Comparison of ENCODE assay signal across 8 cellular contexts in genomic region chr20:62356948-62357667, GRCh38. TPM values are rescaled to one million over a fixed set of nuclear protein-coding genes. Genes with fewer than 3 reads are reported as not detected.
DNase-seq lines count a peak whose midpoint lies in the region; ATAC-seq and TF ChIP-seq lines count a peak whose summit lies in the region.

No MANE protein-coding gene starts in this region.

- H3K27ac Mint-ChIP-seq in activated T-helper 1 cell treated with anti-CD3 and anti-CD28 coated beads, Interleukin-12 subunit alpha, Interleukin-12 subunit beta, Interleukin-2, Interleukin-4 antibody, amounts not matched to agents 30 ng/mL and 10 ng/mL and 1 ng/mL, durations not matched to agents 14 hours and 24 hours and 36 hours: no peak overlapping the region

- intact Hi-C loops in esophagus muscularis mucosa (cut with DNase I): no loop called here
- intact Hi-C loops in activated T-helper 1 cell treated with anti-CD3 and anti-CD28 coated beads, Interleukin-12 subunit alpha, Interleukin-12 subunit beta, Interleukin-2, Interleukin-4 antibody, amounts not matched to agents 30 ng/mL and 10 ng/mL and 1 ng/mL, durations not matched to agents 14 hours and 24 hours and 36 hours (cut with micrococcal nuclease): no loop called here

- H3K27me3 ChIP-seq in BLaER1 treated with 17β-estradiol and CSF1 and Interleukin-3, amounts not matched to agents 10 nM and 100 nM: peaks cover 0 to 13% (median 0%) of the 10 kb centered on the region in 11 experiments; a peak in 4 of 22 replicates
- H3K27me3 ChIP-seq in RWPE2 (ENCODE audit: insufficient read depth, poor library complexity, severe bottlenecking) (no peaks in the 10 kb centered on the region), esophagus muscularis mucosa (no peaks in the 10 kb centered on the region)

- no peaks in the 10 kb centered on the region for H3K9me3 Mint-ChIP-seq in activated T-cell treated with anti-CD3 and anti-CD28 coated beads, Interleukin-2, amount 50 U/mL, for 4 hours
- no peaks in the 10 kb centered on the region for H3K9me3 Mint-ChIP-seq in activated T-helper 1 cell treated with anti-CD3 and anti-CD28 coated beads, Interleukin-12 subunit alpha, Interleukin-12 subunit beta, Interleukin-2, Interleukin-4 antibody, amounts not matched to agents 30 ng/mL and 10 ng/mL and 1 ng/mL, durations not matched to agents 14 hours and 24 hours and 36 hours

- H3K9me3 ChIP-seq in BLaER1 treated with 17β-estradiol and CSF1 and Interleukin-3, amounts not matched to agents 10 nM and 100 nM (replicated peaks in 1 of 11): no peaks in the 10 kb centered on the region
- no peaks in the 10 kb centered on the region for H3K9me3 ChIP-seq in RWPE2 (ENCODE audit: severe bottlenecking)
- no peaks in the 10 kb centered on the region for H3K9me3 ChIP-seq in esophagus muscularis mucosa

- peaks cover 0 to 75% (median 25%) of the 10 kb centered on the region in 11 experiments; a peak in 12 of 22 replicates for H4K20me1 ChIP-seq in BLaER1 treated with 17β-estradiol and CSF1 and Interleukin-3, amounts not matched to agents 10 nM and 100 nM

- DNase-seq in RWPE2 (ENCODE audit: low spot score) (no peak), esophagus muscularis mucosa (ENCODE audit: extremely low spot score) (no peak), omental fat pad (ENCODE audit: low spot score) (no peak)
- DNase-seq in activated T-cell treated with anti-CD3 and anti-CD28 coated beads, Interleukin-2, amount 50 U/mL, for 4 hours: no peak
- DNase-seq in activated T-helper 1 cell treated with anti-CD3 and anti-CD28 coated beads, Interleukin-12 subunit alpha, Interleukin-12 subunit beta, Interleukin-2, Interleukin-4 antibody, amounts not matched to agents 30 ng/mL and 10 ng/mL and 1 ng/mL, durations not matched to agents 14 hours and 24 hours and 36 hours (ENCODE audit: low spot score): no peak

- TF ChIP-seq EP300 in esophagus muscularis mucosa (IDR thresholded peaks at IDR 0.05): no peak

- no peak overlapping the region for H3K4me3 Mint-ChIP-seq in activated T-cell treated with anti-CD3 and anti-CD28 coated beads, Interleukin-2, amount 50 U/mL, for 4 hours
- H3K4me3 Mint-ChIP-seq in activated T-helper 1 cell treated with anti-CD3 and anti-CD28 coated beads, Interleukin-12 subunit alpha, Interleukin-12 subunit beta, Interleukin-2, Interleukin-4 antibody, amounts not matched to agents 30 ng/mL and 10 ng/mL and 1 ng/mL, durations not matched to agents 14 hours and 24 hours and 36 hours: no peak overlapping the region

- H3K36me3 ChIP-seq in BLaER1 treated with 17β-estradiol and CSF1 and Interleukin-3, amounts not matched to agents 10 nM and 100 nM: no peaks in the 10 kb centered on the region; a peak in 1 of 22 replicates
- H3K36me3 ChIP-seq in RWPE2 (ENCODE audit: low read depth) (peaks cover 77% of the 10 kb centered on the region), esophagus muscularis mucosa (peaks cover 2 to 25% (median 16%) of the 10 kb centered on the region in 4 donors)

- peak overlapping the region in 8 of 10 experiments; percentile 2 to 57 (median 40); a peak in 14 of 20 replicates for H3K4me3 ChIP-seq in BLaER1 treated with 17β-estradiol and CSF1 and Interleukin-3, amounts not matched to agents 10 nM and 100 nM
- H3K4me3 ChIP-seq in RWPE2 (ENCODE audit: severe bottlenecking) (no peak overlapping the region), esophagus muscularis mucosa (peak overlapping the region; percentile 29 to 41 (median 35))

- peaks cover 6% of the 10 kb centered on the region for H3K27me3 Mint-ChIP-seq in activated T-cell treated with anti-CD3 and anti-CD28 coated beads, Interleukin-2, amount 50 U/mL, for 4 hours (ENCODE audit: low read depth)
- no peaks in the 10 kb centered on the region for H3K27me3 Mint-ChIP-seq in activated T-helper 1 cell treated with anti-CD3 and anti-CD28 coated beads, Interleukin-12 subunit alpha, Interleukin-12 subunit beta, Interleukin-2, Interleukin-4 antibody, amounts not matched to agents 30 ng/mL and 10 ng/mL and 1 ng/mL, durations not matched to agents 14 hours and 24 hours and 36 hours (ENCODE audit: insufficient read depth)

- no peaks in the 10 kb centered on the region for H3K4me1 Mint-ChIP-seq in activated T-cell treated with anti-CD3 and anti-CD28 coated beads, Interleukin-2, amount 50 U/mL, for 4 hours (ENCODE audit: low read depth)
- H3K4me1 Mint-ChIP-seq in activated T-helper 1 cell treated with anti-CD3 and anti-CD28 coated beads, Interleukin-12 subunit alpha, Interleukin-12 subunit beta, Interleukin-2, Interleukin-4 antibody, amounts not matched to agents 30 ng/mL and 10 ng/mL and 1 ng/mL, durations not matched to agents 14 hours and 24 hours and 36 hours (ENCODE audit: low read depth): no peaks in the 10 kb centered on the region

- H3K36me3 Mint-ChIP-seq in activated T-cell treated with anti-CD3 and anti-CD28 coated beads, Interleukin-2, amount 50 U/mL, for 4 hours (ENCODE audit: insufficient read depth): no peaks in the 10 kb centered on the region
- H3K36me3 Mint-ChIP-seq in activated T-helper 1 cell treated with anti-CD3 and anti-CD28 coated beads, Interleukin-12 subunit alpha, Interleukin-12 subunit beta, Interleukin-2, Interleukin-4 antibody, amounts not matched to agents 30 ng/mL and 10 ng/mL and 1 ng/mL, durations not matched to agents 14 hours and 24 hours and 36 hours (ENCODE audit: low read depth): no peaks in the 10 kb centered on the region

- TF ChIP-seq CTCF in RWPE2 (IDR thresholded peaks at IDR 0.05; ENCODE audit: poor library complexity, severe bottlenecking) (no peak), esophagus muscularis mucosa (IDR thresholded peaks at IDR 0.05) (no peak), omental fat pad (IDR thresholded peaks at IDR 0.05) (no peak)

- no peak for TF ChIP-seq POLR2A in esophagus muscularis mucosa (IDR thresholded peaks at IDR 0.05; ENCODE audit: low read depth)

- peaks cover 44 to 77% (median 58%) of the 10 kb centered on the region in 10 experiments for H3K4me1 ChIP-seq in BLaER1 treated with 17β-estradiol and CSF1 and Interleukin-3, amounts not matched to agents 10 nM and 100 nM
- H3K4me1 ChIP-seq in RWPE2 (ENCODE audit: insufficient read depth, poor library complexity, severe bottlenecking): peaks cover 92% of the 10 kb centered on the region
- H3K4me1 ChIP-seq in esophagus muscularis mucosa: peaks cover 90 to 98% (median 97%) of the 10 kb centered on the region in 4 donors

- H3K4me2 ChIP-seq in BLaER1 treated with 17β-estradiol and CSF1 and Interleukin-3, amounts not matched to agents 10 nM and 100 nM: peak overlapping the region; percentile 85 to 98 (median 96)

- H3K9ac ChIP-seq in BLaER1 treated with 17β-estradiol and CSF1 and Interleukin-3, amounts not matched to agents 10 nM and 100 nM: peak overlapping the region; percentile 36 to 66 (median 57); a peak in 20 of 22 replicates

- ATAC-seq in RWPE2 (ENCODE audit: low read depth) (peak; percentile 11), omental fat pad (ENCODE audit: low FRiP score) (peak; percentile 45), HG02885 (IDR thresholded peaks at IDR 0.05; ENCODE audit: poor library complexity, unreplicated experiment) (no peak), GM21447 (IDR thresholded peaks at IDR 0.05; ENCODE audit: unreplicated experiment) (no peak)
- ATAC-seq in activated T-cell treated with anti-CD3 and anti-CD28 coated beads, Interleukin-2, amount 50 U/mL, for 4 hours: no peak

- peak overlapping the region in 10 of 11 experiments; percentile 1 to 66 (median 48); a peak in 19 of 22 replicates for H3K27ac ChIP-seq in BLaER1 treated with 17β-estradiol and CSF1 and Interleukin-3, amounts not matched to agents 10 nM and 100 nM
- H3K27ac ChIP-seq in RWPE2 (ENCODE audit: poor library complexity, severe bottlenecking) (peak overlapping the region; percentile 99), esophagus muscularis mucosa (replicated peaks in 1 of 4) (peak overlapping the region; percentile 93 to 97 (median 93))

- 10% methylated on average over 18 of the region's 29 CpGs for WGBS in esophagus muscularis mucosa

RNA-seq across cellular contexts. Expression of gene LAMA5, which starts 10.0 kb away (rescaled TPM):
- 100 to 1,000 TPM in 3 of 4 donors, 10 to 100 TPM in 1; 70.1 to 257 (median 150) TPM for total RNA-seq in esophagus muscularis mucosa
- 100 to 1,000 TPM in 1 of 4 donors, 10 to 100 TPM in 3; 45.5 to 115 (median 62.5) TPM for total RNA-seq in omental fat pad
- 1 to 10 TPM in 1 of 3 donors, under 1 TPM in 2; 0.82 to 1.0 (median 0.84) TPM for total RNA-seq in activated T-cell treated with anti-CD3 and anti-CD28 coated beads, Interleukin-2, amount 50 U/mL, for 4 hours
- total RNA-seq in activated T-helper 1 cell treated with anti-CD3 and anti-CD28 coated beads, Interleukin-12 subunit alpha, Interleukin-12 subunit beta, Interleukin-2, Interleukin-4 antibody, amounts not matched to agents 30 ng/mL and 10 ng/mL and 1 ng/mL, durations not matched to agents 14 hours and 24 hours and 36 hours: 0.83 and 1.2 TPM in 2 replicates

RNA-seq across cellular contexts. Expression of gene RPS21, which starts 29.8 kb away (rescaled TPM):
- total RNA-seq in esophagus muscularis mucosa (1,000 to 10,000 TPM in 2 of 4 donors, 100 to 1,000 TPM in 2; 581 to 2,787 (median 1,391) TPM), omental fat pad (1,000 to 10,000 TPM; 1,582 to 2,182 (median 2,056) TPM)
- 1,000 to 10,000 TPM; 2,653 to 2,730 (median 2,725) TPM for total RNA-seq in activated T-cell treated with anti-CD3 and anti-CD28 coated beads, Interleukin-2, amount 50 U/mL, for 4 hours
- 1,907 and 1,920 TPM in 2 replicates for total RNA-seq in activated T-helper 1 cell treated with anti-CD3 and anti-CD28 coated beads, Interleukin-12 subunit alpha, Interleukin-12 subunit beta, Interleukin-2, Interleukin-4 antibody, amounts not matched to agents 30 ng/mL and 10 ng/mL and 1 ng/mL, durations not matched to agents 14 hours and 24 hours and 36 hours

RNA-seq across cellular contexts. Expression of gene CABLES2, which starts 50.0 kb away (rescaled TPM):
- total RNA-seq in esophagus muscularis mucosa: 1 to 10 TPM; 2.0 to 6.9 (median 4.1) TPM
- total RNA-seq in omental fat pad: 1 to 10 TPM; 1.5 to 2.8 (median 2.5) TPM
- total RNA-seq in activated T-cell treated with anti-CD3 and anti-CD28 coated beads, Interleukin-2, amount 50 U/mL, for 4 hours: 1 to 10 TPM; 6.1 to 7.9 (median 6.9) TPM
- 12.9 and 15.7 TPM in 2 replicates for total RNA-seq in activated T-helper 1 cell treated with anti-CD3 and anti-CD28 coated beads, Interleukin-12 subunit alpha, Interleukin-12 subunit beta, Interleukin-2, Interleukin-4 antibody, amounts not matched to agents 30 ng/mL and 10 ng/mL and 1 ng/mL, durations not matched to agents 14 hours and 24 hours and 36 hours

RNA-seq across cellular contexts. Expression of gene ADRM1, which starts 54.3 kb away (rescaled TPM):
- 100 to 1,000 TPM; 127 to 184 (median 173) TPM for total RNA-seq in esophagus muscularis mucosa
- total RNA-seq in omental fat pad: 100 to 1,000 TPM in 3 of 4 donors, 10 to 100 TPM in 1; 97.7 to 164 (median 111) TPM
- 100 to 1,000 TPM; 259 to 285 (median 274) TPM for total RNA-seq in activated T-cell treated with anti-CD3 and anti-CD28 coated beads, Interleukin-2, amount 50 U/mL, for 4 hours
- total RNA-seq in activated T-helper 1 cell treated with anti-CD3 and anti-CD28 coated beads, Interleukin-12 subunit alpha, Interleukin-12 subunit beta, Interleukin-2, Interleukin-4 antibody, amounts not matched to agents 30 ng/mL and 10 ng/mL and 1 ng/mL, durations not matched to agents 14 hours and 24 hours and 36 hours: 181 and 188 TPM in 2 replicates

Comparison
In these comparisons a context has a peak if more than half of its experiments do, and no peak if none do; other contexts are left out.
1. H3K27ac ChIP-seq: peak in every context shown above with its lines; median percentile 99 in RWPE2; 93 in esophagus muscularis mucosa; 48 in BLaER1 treated with 17β-estradiol and CSF1 and Interleukin-3, amounts not matched to agents 10 nM and 100 nM.
2. ATAC-seq: peak in RWPE2 (single experiment) and omental fat pad (single experiment); none in HG02885 (single experiment), GM21447 (single experiment) and activated T-cell treated with anti-CD3 and anti-CD28 coated beads, Interleukin-2, amount 50 U/mL, for 4 hours (0 of 2).
3. RNA of gene LAMA5, which starts 10.0 kb away (total RNA-seq): 70.1 to 257 TPM in esophagus muscularis mucosa and 45.5 to 115 TPM in omental fat pad; 0.82 to 1.0 TPM in activated T-cell treated with anti-CD3 and anti-CD28 coated beads, Interleukin-2, amount 50 U/mL, for 4 hours and 0.83 to 1.2 TPM in activated T-helper 1 cell treated with anti-CD3 and anti-CD28 coated beads, Interleukin-12 subunit alpha, Interleukin-12 subunit beta, Interleukin-2, Interleukin-4 antibody, amounts not matched to agents 30 ng/mL and 10 ng/mL and 1 ng/mL, durations not matched to agents 14 hours and 24 hours and 36 hours; every median in the first group is over 10 times any median in the second.